13 cellular contexts compared by ENCODE assay signal in genomic region chr3:14438262-14438661, GRCh38. TPM values are rescaled to one million over a fixed set of nuclear protein-coding genes. Genes with fewer than 3 reads are reported as not detected.
DNase-seq lines count a peak whose midpoint lies in the region; ATAC-seq and TF ChIP-seq lines count a peak whose summit lies in the region.
"Had no signal": no experiment of that assay in that cellular context is flagged by ENCODE, and none has a peak within 500 bp of the region (broad histone marks: within the 10 kb centered on the region; RNA-seq: fewer than 3 reads in every experiment).

No MANE protein-coding gene starts in this region.

- intact Hi-C loops in activated CD8-positive, alpha-beta T cell treated with anti-CD3 and anti-CD28 coated beads for 36 hours (cut with micrococcal nuclease) = no loop called here
- intact Hi-C loops in naive thymus-derived CD4-positive, alpha-beta T cell (cut with micrococcal nuclease) = loop anchor here in 1 of 2 donors (10.0 kb wide), 1 partner anchor 543 kb away; no protein-coding TSS in a partner anchor

- peaks cover 4% of the 10 kb centered on the region; the same call in 1 of the 2 replicates for H3K79me2 ChIP-seq in OCI-LY1 (ENCODE audit: insufficient read depth, low read length)

- no peaks in the 10 kb centered on the region for H3F3A ChIP-seq in OCI-LY1 (ENCODE audit: insufficient read depth, low read length)

- no peaks in the 10 kb centered on the region for H3K27me3 Mint-ChIP-seq in CD4-positive, CD25-positive, alpha-beta regulatory T cell
- no peaks in the 10 kb centered on the region for H3K27me3 Mint-ChIP-seq in activated CD8-positive, alpha-beta T cell treated with anti-CD3 and anti-CD28 coated beads for 36 hours
- H3K27me3 Mint-ChIP-seq in naive thymus-derived CD4-positive, alpha-beta T cell = no peaks in the 10 kb centered on the region

- no peaks in the 10 kb centered on the region for H3K9me3 Mint-ChIP-seq in CD4-positive, CD25-positive, alpha-beta regulatory T cell
- no peaks in the 10 kb centered on the region for H3K9me3 Mint-ChIP-seq in stimulated activated effector memory CD8-positive, alpha-beta T cell treated with anti-CD3 and anti-CD28 coated beads, Interleukin-12 subunit alpha, Interleukin-12 subunit beta, amount 100 ng/mL, for 72 hours
- no peaks in the 10 kb centered on the region for H3K9me3 Mint-ChIP-seq in activated CD8-positive, alpha-beta T cell treated with anti-CD3 and anti-CD28 coated beads for 36 hours
- no peaks in the 10 kb centered on the region for H3K9me3 Mint-ChIP-seq in naive thymus-derived CD4-positive, alpha-beta T cell
- H3K9me3 Mint-ChIP-seq: H9 had no signal

- no peak overlapping the region for H3K27ac ChIP-seq in CD4-positive, CD25-positive, alpha-beta regulatory T cell (ENCODE audit: insufficient read depth, low read length, poor library complexity, severe bottlenecking)
- H3K27ac ChIP-seq in OCI-LY1 (ENCODE audit: low read depth, low read length, poor library complexity, severe bottlenecking) = peak overlapping the region; percentile 93
- no peak overlapping the region for H3K27ac ChIP-seq in duodenal mucosa (ENCODE audit: low read depth, low read length)
- H3K27ac ChIP-seq in naive thymus-derived CD4-positive, alpha-beta T cell (ENCODE audit: low read depth, low read length) = no peak overlapping the region
- H3K27ac ChIP-seq: SJSA1 had no signal

- H3K9me3 ChIP-seq in CD4-positive, CD25-positive, alpha-beta regulatory T cell (ENCODE audit: control insufficient read depth in 2 of 2, low read length in 2 of 2) = no peaks in the 10 kb centered on the region
- H3K9me3 ChIP-seq in OCI-LY1 (ENCODE audit: low read length) (no peaks in the 10 kb centered on the region), duodenal mucosa (ENCODE audit: control insufficient read depth in 1 of 2, low read length in 2 of 2) (no peaks in the 10 kb centered on the region)
- H3K9me3 ChIP-seq in naive thymus-derived CD4-positive, alpha-beta T cell (ENCODE audit: control insufficient read depth in 2 of 3, low read length in 3 of 3) = no peaks in the 10 kb centered on the region
- H3K9me3 ChIP-seq: SJSA1 had no signal

- peaks cover 48% of the 10 kb centered on the region for H3K4me1 ChIP-seq in CD4-positive, CD25-positive, alpha-beta regulatory T cell (ENCODE audit: control insufficient read depth, insufficient read depth, low read length, poor library complexity, severe bottlenecking)
- H3K4me1 ChIP-seq in OCI-LY1 (ENCODE audit: insufficient read depth, low read length, severe bottlenecking) = peaks cover 66% of the 10 kb centered on the region
- H3K4me1 ChIP-seq in duodenal mucosa (ENCODE audit: control insufficient read depth in 1 of 2, insufficient read depth in 2 of 2, low read length in 2 of 2) = peaks cover 52 to 68% of the 10 kb centered on the region in 2 donors
- peaks cover under 1 to 25% of the 10 kb centered on the region in 2 donors for H3K4me1 ChIP-seq in naive thymus-derived CD4-positive, alpha-beta T cell (ENCODE audit: control insufficient read depth in 2 of 2, insufficient read depth in 2 of 2, low read length in 2 of 2)

- no peak for DNase-seq in CD4-positive, CD25-positive, alpha-beta regulatory T cell
- DNase-seq in stimulated activated effector memory CD8-positive, alpha-beta T cell treated with anti-CD3 and anti-CD28 coated beads, Interleukin-12 subunit alpha, Interleukin-12 subunit beta, amount 100 ng/mL, for 72 hours (ENCODE audit: low spot score in 2 of 2) = no peak
- no peak for DNase-seq in activated CD8-positive, alpha-beta T cell treated with anti-CD3 and anti-CD28 coated beads for 36 hours
- DNase-seq in NCI-H446 (lab: John Stamatoyannopoulos, UW) = no peak
- no peak for DNase-seq in naive thymus-derived CD4-positive, alpha-beta T cell
- DNase-seq: ACHN, AML-193, H9, NCI-H1930, PC-3 had no signal

- POLR2A ChIA-PET in activated CD8-positive, alpha-beta T cell treated with anti-CD3 and anti-CD28 coated beads for 36 hours (lab: Charles Lee) = interaction anchor here (0.7 kb wide), 1 partner anchor 125 kb away, joined by 4 read pairs; no protein-coding TSS in a partner anchor
- POLR2A ChIA-PET in naive thymus-derived CD4-positive, alpha-beta T cell (lab: Charles Lee) = no interaction called here

- no peak overlapping the region for H3K4me3 Mint-ChIP-seq in CD4-positive, CD25-positive, alpha-beta regulatory T cell
- no peak overlapping the region for H3K4me3 Mint-ChIP-seq in stimulated activated effector memory CD8-positive, alpha-beta T cell treated with anti-CD3 and anti-CD28 coated beads, Interleukin-12 subunit alpha, Interleukin-12 subunit beta, amount 100 ng/mL, for 72 hours
- H3K4me3 Mint-ChIP-seq in activated CD8-positive, alpha-beta T cell treated with anti-CD3 and anti-CD28 coated beads for 36 hours = no peak overlapping the region
- H3K4me3 Mint-ChIP-seq in naive thymus-derived CD4-positive, alpha-beta T cell = no peak overlapping the region
- H3K4me3 Mint-ChIP-seq: H9 had no signal

- TF ChIP-seq CTCF in OCI-LY1 (IDR thresholded peaks at IDR 0.05; ENCODE audit: low read length) = no peak
- TF ChIP-seq CTCF in activated CD8-positive, alpha-beta T cell treated with anti-CD3 and anti-CD28 coated beads for 36 hours (IDR thresholded peaks at IDR 0.05) = no peak

- no peaks in the 10 kb centered on the region for H3K27me3 ChIP-seq in CD4-positive, CD25-positive, alpha-beta regulatory T cell (ENCODE audit: control insufficient read depth, insufficient read depth, low read length)
- no peaks in the 10 kb centered on the region for H3K27me3 ChIP-seq in OCI-LY1 (ENCODE audit: insufficient read depth, low read length)
- no peaks in the 10 kb centered on the region for H3K27me3 ChIP-seq in duodenal mucosa (ENCODE audit: control insufficient read depth in 1 of 2, insufficient read depth in 2 of 2, low read length in 2 of 2)
- H3K27me3 ChIP-seq in naive thymus-derived CD4-positive, alpha-beta T cell (ENCODE audit: control insufficient read depth in 2 of 2, insufficient read depth in 2 of 2, low read length in 2 of 2) = no peaks in the 10 kb centered on the region
- H3K27me3 ChIP-seq: SJSA1 had no signal

- peak overlapping the region in 2 of 3 donors; percentile 44 to 68 for H3K27ac Mint-ChIP-seq in CD4-positive, CD25-positive, alpha-beta regulatory T cell
- H3K27ac Mint-ChIP-seq in stimulated activated effector memory CD8-positive, alpha-beta T cell treated with anti-CD3 and anti-CD28 coated beads, Interleukin-12 subunit alpha, Interleukin-12 subunit beta, amount 100 ng/mL, for 72 hours = peak overlapping the region; percentile 29
- H3K27ac Mint-ChIP-seq in activated CD8-positive, alpha-beta T cell treated with anti-CD3 and anti-CD28 coated beads for 36 hours = no peak overlapping the region
- no peak overlapping the region for H3K27ac Mint-ChIP-seq in naive thymus-derived CD4-positive, alpha-beta T cell

- no peak for ATAC-seq in CD4-positive, CD25-positive, alpha-beta regulatory T cell (ENCODE audit: low read depth in 2 of 2)
- ATAC-seq in stimulated activated effector memory CD8-positive, alpha-beta T cell treated with anti-CD3 and anti-CD28 coated beads, Interleukin-12 subunit alpha, Interleukin-12 subunit beta, amount 100 ng/mL, for 72 hours = no peak
- no peak for ATAC-seq in activated CD8-positive, alpha-beta T cell treated with anti-CD3 and anti-CD28 coated beads for 36 hours
- ATAC-seq in naive thymus-derived CD4-positive, alpha-beta T cell = no peak
- ATAC-seq: PC-3 had no signal

- no peak overlapping the region for H2AFZ ChIP-seq in OCI-LY1 (ENCODE audit: low read length)

- H3K4me1 Mint-ChIP-seq in CD4-positive, CD25-positive, alpha-beta regulatory T cell = peaks cover 0 to 59% (median 37%) of the 10 kb centered on the region in 4 donors
- peaks cover 68% of the 10 kb centered on the region for H3K4me1 Mint-ChIP-seq in stimulated activated effector memory CD8-positive, alpha-beta T cell treated with anti-CD3 and anti-CD28 coated beads, Interleukin-12 subunit alpha, Interleukin-12 subunit beta, amount 100 ng/mL, for 72 hours
- H3K4me1 Mint-ChIP-seq in activated CD8-positive, alpha-beta T cell treated with anti-CD3 and anti-CD28 coated beads for 36 hours (ENCODE audit: low read depth) = peaks cover 44% of the 10 kb centered on the region
- peaks cover 24 to 38% (median 35%) of the 10 kb centered on the region in 7 donors for H3K4me1 Mint-ChIP-seq in naive thymus-derived CD4-positive, alpha-beta T cell

- CTCF ChIA-PET in activated CD8-positive, alpha-beta T cell treated with anti-CD3 and anti-CD28 coated beads for 36 hours (lab: Charles Lee) = interaction anchor here (1.0 to 1.2 kb wide), 2 partner anchors 31 to 177 kb away, joined by 3 to 4 read pairs; no protein-coding TSS in a partner anchor
- CTCF ChIA-PET in naive thymus-derived CD4-positive, alpha-beta T cell (lab: Charles Lee) = no interaction called here

- no peaks in the 10 kb centered on the region for H3K36me3 Mint-ChIP-seq in CD4-positive, CD25-positive, alpha-beta regulatory T cell
- peaks cover 17% of the 10 kb centered on the region for H3K36me3 Mint-ChIP-seq in stimulated activated effector memory CD8-positive, alpha-beta T cell treated with anti-CD3 and anti-CD28 coated beads, Interleukin-12 subunit alpha, Interleukin-12 subunit beta, amount 100 ng/mL, for 72 hours
- no peaks in the 10 kb centered on the region for H3K36me3 Mint-ChIP-seq in activated CD8-positive, alpha-beta T cell treated with anti-CD3 and anti-CD28 coated beads for 36 hours (ENCODE audit: low read depth)
- H3K36me3 Mint-ChIP-seq in naive thymus-derived CD4-positive, alpha-beta T cell = peaks cover 0 to 2% (median 0%) of the 10 kb centered on the region in 5 donors

- H3K36me3 ChIP-seq in CD4-positive, CD25-positive, alpha-beta regulatory T cell (ENCODE audit: control insufficient read depth, insufficient read depth, low read length) = peaks cover 5% of the 10 kb centered on the region
- peaks cover under 1% of the 10 kb centered on the region; the same call in 1 of the 2 replicates for H3K36me3 ChIP-seq in OCI-LY1 (ENCODE audit: insufficient read depth, low read length)
- no peaks in the 10 kb centered on the region for H3K36me3 ChIP-seq in duodenal mucosa (ENCODE audit: control insufficient read depth in 1 of 2, insufficient read depth in 2 of 2, low read length in 2 of 2)
- peaks cover 0 to 3% (median 0%) of the 10 kb centered on the region in 3 experiments for H3K36me3 ChIP-seq in naive thymus-derived CD4-positive, alpha-beta T cell (ENCODE audit: control insufficient read depth in 2 of 3, insufficient read depth in 3 of 3, low read length in 3 of 3)

- H3K9me2 ChIP-seq in OCI-LY1 (ENCODE audit: low read depth, low read length) = no peaks in the 10 kb centered on the region

- H3K9ac ChIP-seq in OCI-LY1 (ENCODE audit: low read length) (no peak overlapping the region; the same call in 1 of the 2 replicates), duodenal mucosa (ENCODE audit: low read depth in 1 of 2, low read length in 2 of 2) (peak overlapping the region; percentile 11 to 40)

- H3K4me3 ChIP-seq in CD4-positive, CD25-positive, alpha-beta regulatory T cell (ENCODE audit: low read depth, low read length) = no peak overlapping the region
- H3K4me3 ChIP-seq in OCI-LY1 (ENCODE audit: low read depth, low read length, poor library complexity, severe bottlenecking) (no peak overlapping the region), duodenal mucosa (ENCODE audit: low read depth in 1 of 2, low read length in 2 of 2) (no peak overlapping the region)
- no peak overlapping the region for H3K4me3 ChIP-seq in naive thymus-derived CD4-positive, alpha-beta T cell (ENCODE audit: low read length)
- H3K4me3 ChIP-seq: SJSA1 had no signal

- peak overlapping the region; percentile 72; the same call in 1 of the 2 replicates for H3K4me2 ChIP-seq in OCI-LY1 (ENCODE audit: low read length)

- H4K20me1 ChIP-seq in OCI-LY1 (ENCODE audit: insufficient read depth, low read length) = no peaks in the 10 kb centered on the region

RNA-seq across cellular contexts. Expression of gene SLC6A6, which starts 35.9 kb away (rescaled TPM):
- 73.3 TPM for total RNA-seq in CD4-positive, CD25-positive, alpha-beta regulatory T cell
- polyA plus RNA-seq in CD4-positive, CD25-positive, alpha-beta regulatory T cell = 10 to 100 TPM in 1 of 4 donors, 1 to 10 TPM in 3; 6.9 to 12.9 (median 8.2) TPM
- total RNA-seq in activated CD8-positive, alpha-beta T cell treated with anti-CD3 and anti-CD28 coated beads for 36 hours = 10 to 100 TPM; 43.4 to 48.8 TPM
- 10 to 100 TPM; 34.5 to 87.5 (median 35.6) TPM for total RNA-seq in naive thymus-derived CD4-positive, alpha-beta T cell
- 1 to 10 TPM; 3.0 to 3.2 TPM for polyA plus RNA-seq in naive thymus-derived CD4-positive, alpha-beta T cell

Comparison
In these comparisons a context has a peak if more than half of its experiments do, and no peak if none do; other contexts are left out.
1. H3K27ac Mint-ChIP-seq: peak in CD4-positive, CD25-positive, alpha-beta regulatory T cell (2 of 3) and stimulated activated effector memory CD8-positive, alpha-beta T cell treated with anti-CD3 and anti-CD28 coated beads, Interleukin-12 subunit alpha, Interleukin-12 subunit beta, amount 100 ng/mL, for 72 hours (single experiment); none in activated CD8-positive, alpha-beta T cell treated with anti-CD3 and anti-CD28 coated beads for 36 hours (single experiment) and naive thymus-derived CD4-positive, alpha-beta T cell (0 of 9).